ENCODE assay signal across 7 cellular contexts in genomic region chrX:119467433-119467832, GRCh38. TPM values are rescaled to one million over a fixed set of nuclear protein-coding genes. Genes with fewer than 3 reads are reported as not detected.
DNase-seq lines count a peak whose midpoint lies in the region; ATAC-seq and TF ChIP-seq lines count a peak whose summit lies in the region.

No MANE protein-coding gene starts in this region.

- intact Hi-C loops in Calu3 (cut with micrococcal nuclease; ENCODE audit: unreplicated experiment) (loop anchor here (5.0 kb wide), 1 partner anchor 75 kb away; no protein-coding TSS in a partner anchor), body of pancreas (cut with DNase I) (no loop called here), posterior vena cava (cut with DNase I) (no loop called here)

- H3K9me3 Mint-ChIP-seq in Calu3 (ENCODE audit: low read depth, unreplicated experiment), result no peaks in the 10 kb centered on the region
- H3K9me3 Mint-ChIP-seq in IgD-negative memory B cell, result no peaks in the 10 kb centered on the region
- no peaks in the 10 kb centered on the region for H3K9me3 Mint-ChIP-seq in neural crest cell

- peaks cover 8% of the 10 kb centered on the region for H3K4me1 ChIP-seq in body of pancreas

- no peak for TF ChIP-seq POLR2A in body of pancreas (IDR thresholded peaks at IDR 0.05)

- H3K27me3 Mint-ChIP-seq in Calu3 (ENCODE audit: unreplicated experiment) (no peaks in the 10 kb centered on the region), IgD-negative memory B cell (no peaks in the 10 kb centered on the region), neural crest cell (ENCODE audit: low read depth) (no peaks in the 10 kb centered on the region)

- no peak for ATAC-seq in body of pancreas

- CTCF ChIA-PET in Calu3 (lab: Charles Lee), result interaction anchor here (2.6 kb wide), 1 partner anchor 45 kb away, joined by 16 read pairs; no protein-coding TSS in a partner anchor

- BruUV-seq in Calu3 (replicated peaks; lab: Mats Ljungman, UMichigan), result no TSS peak

- peak overlapping the region; percentile 87 to 98 (median 96) for H3K27ac ChIP-seq in body of pancreas

- TF ChIP-seq CTCF in Calu3 (IDR thresholded peaks at IDR 0.05; ENCODE audit: unreplicated experiment) (no peak), body of pancreas (IDR thresholded peaks at IDR 0.05) (no peak), neural crest cell (conservative IDR thresholded peaks at IDR 0.05) (no peak)

- no peaks in the 10 kb centered on the region for H3K9me3 ChIP-seq in body of pancreas

- peak overlapping the region; percentile 100 for H3K4me3 Mint-ChIP-seq in Calu3 (ENCODE audit: low read depth, unreplicated experiment)
- peak overlapping the region; percentile 85 to 99 (median 95) for H3K4me3 Mint-ChIP-seq in IgD-negative memory B cell
- peak overlapping the region; percentile 64 for H3K4me3 Mint-ChIP-seq in neural crest cell

- DNase-seq in Calu3 (no peak), body of pancreas (peak; percentile 32 to 40 (median 35)), neural crest cell (ENCODE audit: low read depth, low spot score) (no peak), posterior vena cava (ENCODE audit: low spot score) (no peak), NCI-H2029 treated with DMSO at 0.1 percent for 48 hours (lab: John Stamatoyannopoulos, UW) (no peak)
- no peak for DNase-seq in stimulated activated CD4-positive, alpha-beta T cell treated with anti-CD3 and anti-CD28 coated beads, Interleukin-12 subunit alpha, Interleukin-12 subunit beta, amount 100 ng/mL, for 4 hours

- H3K36me3 Mint-ChIP-seq in Calu3 (ENCODE audit: insufficient read depth, unreplicated experiment), result peaks cover 40% of the 10 kb centered on the region
- H3K36me3 Mint-ChIP-seq in IgD-negative memory B cell, result no peaks in the 10 kb centered on the region
- H3K36me3 Mint-ChIP-seq in neural crest cell (ENCODE audit: low read depth), result peaks cover 10% of the 10 kb centered on the region

- no peaks in the 10 kb centered on the region for H3K27me3 ChIP-seq in body of pancreas

- 28 to 56% methylated on average over 6 of the region's 6 CpGs for WGBS in body of pancreas, 2 donors

- no peak overlapping the region for H3K4me3 ChIP-seq in body of pancreas

- H3K4me1 Mint-ChIP-seq in Calu3 (ENCODE audit: low read depth, unreplicated experiment), result no peaks in the 10 kb centered on the region
- H3K4me1 Mint-ChIP-seq in IgD-negative memory B cell, result peaks cover 6 to 10% (median 6%) of the 10 kb centered on the region in 3 donors
- peaks cover 5% of the 10 kb centered on the region for H3K4me1 Mint-ChIP-seq in neural crest cell

- H3K36me3 ChIP-seq in body of pancreas (replicated peaks in 1 of 2; ENCODE audit: insufficient read depth in 1 of 2, low read depth in 2 of 2), result peaks cover 0 to 2% of the 10 kb centered on the region in 2 donors

- H3K27ac Mint-ChIP-seq in Calu3 (ENCODE audit: unreplicated experiment), result no peak overlapping the region
- H3K27ac Mint-ChIP-seq in IgD-negative memory B cell, result peak overlapping the region in 1 of 3 donors; percentile 1
- H3K27ac Mint-ChIP-seq in neural crest cell (ENCODE audit: unreplicated experiment), result no peak overlapping the region

RNA-seq across cellular contexts. Expression of gene SLC25A5, which starts 0.8 kb away (rescaled TPM):
- 396 and 416 TPM in 2 replicates for total RNA-seq in Calu3 (2022)
- polyA plus RNA-seq in IgD-negative memory B cell, result 298 TPM
- 100 to 1,000 TPM in 1 of 2 donors, 10 to 100 TPM in 1; 92.9 to 235 TPM for total RNA-seq in body of pancreas
- total RNA-seq in neural crest cell, result 403 and 406 TPM in 2 replicates
- 100 to 1,000 TPM; 134 to 150 TPM for total RNA-seq in posterior vena cava

Comparison
In these comparisons a context has a peak if more than half of its experiments do, and no peak if none do; other contexts are left out.
1. DNase-seq: peak in body of pancreas (4 of 4); none in Calu3 (single experiment), neural crest cell (single experiment), posterior vena cava (single experiment), NCI-H2029 treated with DMSO at 0.1 percent for 48 hours (single experiment) and stimulated activated CD4-positive, alpha-beta T cell treated with anti-CD3 and anti-CD28 coated beads, Interleukin-12 subunit alpha, Interleukin-12 subunit beta, amount 100 ng/mL, for 4 hours (single experiment).
2. Peak in every context shown above with its lines, with median percentiles within 50 percentile points of each other: H3K4me3 Mint-ChIP-seq.